15 cellular contexts compared by ENCODE assay signal in the genomic region with DNA sequence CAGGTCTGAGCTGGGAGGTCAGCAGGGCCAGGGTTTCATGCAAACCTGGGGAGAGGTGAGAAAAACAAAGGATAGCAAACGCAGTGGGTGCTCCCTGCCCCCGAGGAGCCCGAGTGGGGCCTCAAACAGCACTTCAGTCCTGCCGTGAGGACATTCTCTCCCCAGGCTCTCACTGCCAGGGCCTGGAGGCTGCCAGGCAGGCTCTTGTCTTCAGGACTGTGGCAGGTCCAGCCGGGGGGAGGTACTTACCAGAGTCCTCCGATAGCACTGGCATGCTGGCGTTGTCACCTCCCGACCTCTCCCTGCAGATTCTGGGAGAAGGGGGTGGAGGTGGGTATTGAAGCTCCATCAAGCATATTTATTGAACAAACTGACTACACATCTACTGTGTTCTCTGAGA. TPM values are rescaled to one million over a fixed set of nuclear protein-coding genes. Genes with fewer than 3 reads are reported as not detected.
A peak's percentile ranks its signal among the peaks of the same experiment; 100 is the strongest.
DNase-seq lines count a peak whose midpoint lies in the region; ATAC-seq and TF ChIP-seq lines count a peak whose summit lies in the region.
"Had no signal": no experiment of that assay in that cellular context is flagged by ENCODE, and none has a peak within 500 bp of the region (broad histone marks: within the 10 kb centered on the region; RNA-seq: fewer than 3 reads in every experiment).

No MANE protein-coding gene starts in this region.

- no peaks in the 10 kb centered on the region for H3K9me3 Mint-ChIP-seq in CD4-positive, alpha-beta memory T cell
- H3K9me3 Mint-ChIP-seq in endothelial cell (ENCODE audit: unreplicated experiment) (peaks cover 12% of the 10 kb centered on the region), natural killer cell (no peaks in the 10 kb centered on the region)

- no peak for TF ChIP-seq CTCF in endothelial cell (IDR thresholded peaks at IDR 0.05; ENCODE audit: unreplicated experiment)
- no peak for TF ChIP-seq CTCF in natural killer cell (IDR thresholded peaks at IDR 0.05)

- no peak for ATAC-seq in natural killer cell
- ATAC-seq in HG03457 (IDR thresholded peaks at IDR 0.05; ENCODE audit: unreplicated experiment): no peak
- ATAC-seq in HG03108 (IDR thresholded peaks at IDR 0.05; ENCODE audit: unreplicated experiment): no peak

- no peak overlapping the region for H3K4me3 ChIP-seq in CD4-positive, alpha-beta memory T cell (ENCODE audit: low read length in 2 of 2)
- peak overlapping the region; percentile 65; the same call in 1 of the 2 replicates for H3K4me3 ChIP-seq in HUES64 (ENCODE audit: low read length)

- H3K27ac Mint-ChIP-seq in CD4-positive, alpha-beta memory T cell: no peak overlapping the region
- H3K27ac Mint-ChIP-seq in endothelial cell (ENCODE audit: unreplicated experiment): no peak overlapping the region
- H3K27ac Mint-ChIP-seq in natural killer cell: no peak overlapping the region

- CTCF ChIA-PET in CD4-positive, alpha-beta memory T cell (lab: Charles Lee; ENCODE audit: partially characterized antibody): interaction anchor here (1.1 kb wide), 1 partner anchor 15 kb away, joined by 4 read pairs; a partner anchor contains a TSS

- no peak overlapping the region for H3K9ac ChIP-seq in HUES64 (ENCODE audit: low read depth, low read length)

- peaks cover 13% of the 10 kb centered on the region for H3K27me3 ChIP-seq in CD4-positive, alpha-beta memory T cell (ENCODE audit: insufficient read depth, low read length)
- H3K27me3 ChIP-seq in HUES64 (ENCODE audit: insufficient read depth, low read length): peaks cover 29% of the 10 kb centered on the region

- peaks cover 5 to 27% (median 17%) of the 10 kb centered on the region in 4 donors for H3K4me1 Mint-ChIP-seq in CD4-positive, alpha-beta memory T cell
- H3K4me1 Mint-ChIP-seq in endothelial cell (ENCODE audit: unreplicated experiment): peaks cover 25% of the 10 kb centered on the region
- H3K4me1 Mint-ChIP-seq in natural killer cell: peaks cover 10 to 13% of the 10 kb centered on the region in 2 donors

- POLR2A ChIA-PET in CD4-positive, alpha-beta memory T cell (lab: Charles Lee; ENCODE audit: partially characterized antibody): no interaction called here

- no peak overlapping the region for H3K27ac ChIP-seq in CD4-positive, alpha-beta memory T cell (ENCODE audit: low read depth, low read length)
- no peak overlapping the region for H3K27ac ChIP-seq in HUES64 (ENCODE audit: low read depth, low read length)

- no peak for DNase-seq in CD4-positive, alpha-beta memory T cell
- no peak for DNase-seq in endothelial cell (ENCODE audit: low spot score)
- no peak for DNase-seq in natural killer cell
- no peak for DNase-seq in MV-4-11 (lab: John Stamatoyannopoulos, UW)
- no peak for DNase-seq in stimulated activated CD4-positive, alpha-beta T cell treated with anti-CD3 and anti-CD28 coated beads, Interleukin-15, amount 100 ng/mL, for 24 hours
- DNase-seq: activated effector memory CD4-positive, alpha-beta T cell treated with anti-CD3 and anti-CD28 coated beads, Interleukin-2, amount 50 U/mL, for 16 hours; DMS53; NCI-H1694 treated with DMSO at 0.1 percent for 48 hours had no signal

- H3K36me3 ChIP-seq in CD4-positive, alpha-beta memory T cell (ENCODE audit: insufficient read depth, low read length): no peaks in the 10 kb centered on the region
- peaks cover 4% of the 10 kb centered on the region for H3K36me3 ChIP-seq in HUES64 (ENCODE audit: insufficient read depth, low read length)

- intact Hi-C loops in CD4-positive, alpha-beta memory T cell (cut with micrococcal nuclease): no loop called here
- intact Hi-C loops in natural killer cell (cut with micrococcal nuclease): no loop called here

- 66% methylated on average over 7 of the region's 8 CpGs for WGBS in HUES64

- peaks cover 13% of the 10 kb centered on the region for H3K4me1 ChIP-seq in CD4-positive, alpha-beta memory T cell (ENCODE audit: insufficient read depth, low read length)
- H3K4me1 ChIP-seq in HUES64 (ENCODE audit: insufficient read depth, low read length): no peaks in the 10 kb centered on the region

- peak overlapping the region; percentile 70 to 81 (median 80) for H3K4me3 Mint-ChIP-seq in CD4-positive, alpha-beta memory T cell
- peak overlapping the region; percentile 86 for H3K4me3 Mint-ChIP-seq in endothelial cell (ENCODE audit: unreplicated experiment)
- H3K4me3 Mint-ChIP-seq in natural killer cell: peak overlapping the region; percentile 63

- no peaks in the 10 kb centered on the region for H3K36me3 Mint-ChIP-seq in CD4-positive, alpha-beta memory T cell
- H3K36me3 Mint-ChIP-seq in endothelial cell (ENCODE audit: low read depth, unreplicated experiment) (peaks cover 4% of the 10 kb centered on the region), natural killer cell (no peaks in the 10 kb centered on the region)

- H3K27me3 Mint-ChIP-seq in CD4-positive, alpha-beta memory T cell: peaks cover 10 to 22% of the 10 kb centered on the region in 2 donors
- H3K27me3 Mint-ChIP-seq in endothelial cell (ENCODE audit: unreplicated experiment) (peaks cover 9% of the 10 kb centered on the region), natural killer cell (ENCODE audit: low read depth in 2 of 2) (peaks cover 24 to 32% of the 10 kb centered on the region in 2 donors)

- H3K9me3 ChIP-seq in CD4-positive, alpha-beta memory T cell (ENCODE audit: control insufficient read depth in 1 of 2, low read length in 2 of 2): no peaks in the 10 kb centered on the region
- H3K9me3 ChIP-seq in HUES64 (ENCODE audit: insufficient read depth, low read depth, low read length): peaks cover 7% of the 10 kb centered on the region; the same call in 1 of the 2 replicates

RNA-seq across cellular contexts. Expression of a gene that starts 1.3 kb away (rescaled TPM):
- total RNA-seq in CD4-positive, alpha-beta memory T cell: under 1 TPM in 1 of 2 experiments, not detected in 1; 0.32 TPM
- under 1 TPM in 1 of 2 donors, not detected in 1; 0.30 TPM for polyA plus RNA-seq in CD4-positive, alpha-beta memory T cell
- 3.7 TPM for polyA plus RNA-seq in HUES64 (2013, experiment 1 of 2)
- polyA plus RNA-seq in HUES64 (2013, experiment 2 of 2): 3.9 TPM
- total RNA-seq in endothelial cell (ENCODE audit: unreplicated experiment): 5.2 TPM
- not detected for total RNA-seq in natural killer cell

RNA-seq across cellular contexts. Expression of a gene that starts 15.3 kb away (rescaled TPM):
- not detected for total RNA-seq in CD4-positive, alpha-beta memory T cell
- polyA plus RNA-seq in CD4-positive, alpha-beta memory T cell: not detected
- polyA plus RNA-seq in HUES64 (2013, experiment 1 of 2): not detected
- polyA plus RNA-seq in HUES64 (2013, experiment 2 of 2): not detected
- 5.4 TPM for total RNA-seq in endothelial cell (ENCODE audit: unreplicated experiment)
- not detected for total RNA-seq in natural killer cell
- total RNA-seq: dermis microvascular lymphatic vessel endothelial cell, glomerular endothelial cell had no signal

RNA-seq across cellular contexts. Expression of a gene that starts 51.4 kb away (rescaled TPM):
- not detected for total RNA-seq in CD4-positive, alpha-beta memory T cell
- polyA plus RNA-seq in CD4-positive, alpha-beta memory T cell: not detected
- polyA plus RNA-seq in HUES64 (2013, experiment 1 of 2): not detected
- polyA plus RNA-seq in HUES64 (2013, experiment 2 of 2): not detected
- total RNA-seq in endothelial cell (ENCODE audit: unreplicated experiment): 0.10 TPM
- total RNA-seq in natural killer cell: not detected
- total RNA-seq: dermis microvascular lymphatic vessel endothelial cell, glomerular endothelial cell, mesenteric fat pad, urinary bladder had no signal

RNA-seq across cellular contexts. Expression of a gene that starts 52.9 kb away (rescaled TPM):
- 10 to 100 TPM; 10.3 to 13.1 TPM for total RNA-seq in CD4-positive, alpha-beta memory T cell
- polyA plus RNA-seq in CD4-positive, alpha-beta memory T cell: 1 to 10 TPM; 5.8 to 7.9 TPM
- 12.8 TPM for polyA plus RNA-seq in HUES64 (2013, experiment 1 of 2)
- polyA plus RNA-seq in HUES64 (2013, experiment 2 of 2): 14.3 TPM
- total RNA-seq in endothelial cell (ENCODE audit: unreplicated experiment) (41.4 TPM), natural killer cell (10 to 100 TPM in 2 of 3 donors, 1 to 10 TPM in 1; 6.3 to 15.9 (median 12.9) TPM)
